ENCODE assay signal across 22 cellular contexts in genomic region chr3:108820586-108820985, GRCh38. TPM values are rescaled to one million over a fixed set of nuclear protein-coding genes. Genes with fewer than 3 reads are reported as not detected.
DNase-seq lines count a peak whose midpoint lies in the region; ATAC-seq and TF ChIP-seq lines count a peak whose summit lies in the region.
"Had no signal": no experiment of that assay in that cellular context is flagged by ENCODE, and none has a peak within 500 bp of the region (broad histone marks: within the 10 kb centered on the region; RNA-seq: fewer than 3 reads in every experiment).

No MANE protein-coding gene starts in this region.

- WGBS in testis, 2 donors: 87 to 95% methylated on average over 1 of the region's 1 CpG

- TF ChIP-seq POLR2A in testis (IDR thresholded peaks at IDR 0.05): no peak

- H3K36me3 ChIP-seq in naive thymus-derived CD4-positive, alpha-beta T cell (ENCODE audit: control insufficient read depth in 2 of 3, insufficient read depth in 3 of 3, low read length in 3 of 3): no peaks in the 10 kb centered on the region
- no peaks in the 10 kb centered on the region for H3K36me3 ChIP-seq in testis (ENCODE audit: low read depth, missing control alignments)
- H3K36me3 ChIP-seq: adrenal gland, heart left ventricle, neutrophil had no signal

- peaks cover under 1% of the 10 kb centered on the region for H3K9me3 Mint-ChIP-seq in activated T-cell treated with anti-CD3 and anti-CD28 coated beads, Interleukin-2, amount 50 U/mL, for 24 hours
- H3K9me3 Mint-ChIP-seq in naive thymus-derived CD4-positive, alpha-beta T cell: peaks cover 0 to 2% (median 0%) of the 10 kb centered on the region in 11 donors

- no peak for ATAC-seq in naive thymus-derived CD4-positive, alpha-beta T cell
- no peak for ATAC-seq in HG03457 (IDR thresholded peaks at IDR 0.05; ENCODE audit: unreplicated experiment)
- ATAC-seq: heart left ventricle, SK-N-SH treated with all-trans-retinoic acid at 6 μM for 48 hours had no signal

- intact Hi-C loops in naive thymus-derived CD4-positive, alpha-beta T cell (cut with micrococcal nuclease): loop anchor here (5.0 to 10.0 kb wide), 5 partner anchors 598 to 1298 kb away; partner anchors contain the start of genes BBX (in 2 of the 2) and IFT57 (in 2 of the 2)
- intact Hi-C loops in testis (cut with DNase I; ENCODE audit: low total_unique reads): no loop called here

- H3K27ac ChIP-seq in naive thymus-derived CD4-positive, alpha-beta T cell (ENCODE audit: low read depth, low read length): peak overlapping the region; percentile 78
- H3K27ac ChIP-seq in testis: no peak overlapping the region
- H3K27ac ChIP-seq: adrenal gland, neutrophil had no signal

- H3K36me3 Mint-ChIP-seq in activated T-cell treated with anti-CD3 and anti-CD28 coated beads, Interleukin-2, amount 50 U/mL, for 24 hours (ENCODE audit: low read depth): peaks cover 5% of the 10 kb centered on the region
- H3K36me3 Mint-ChIP-seq in naive thymus-derived CD4-positive, alpha-beta T cell: peaks cover 5 to 19% (median 6%) of the 10 kb centered on the region in 5 donors

- H3K27ac Mint-ChIP-seq in activated T-cell treated with anti-CD3 and anti-CD28 coated beads, Interleukin-2, amount 50 U/mL, for 24 hours: peak overlapping the region; percentile 83
- H3K27ac Mint-ChIP-seq in naive thymus-derived CD4-positive, alpha-beta T cell: peak overlapping the region; percentile 92 to 100 (median 93)

- no peak for TF ChIP-seq CTCF in testis (IDR thresholded peaks at IDR 0.05)

- no peak overlapping the region for H3K4me3 ChIP-seq in Jurkat, Clone E6-1 (ENCODE audit: low read length)
- H3K4me3 ChIP-seq in naive thymus-derived CD4-positive, alpha-beta T cell (ENCODE audit: low read length): peak overlapping the region; percentile 40
- H3K4me3 ChIP-seq in testis: no peak overlapping the region
- H3K4me3 ChIP-seq: adrenal gland, heart left ventricle had no signal

- CTCF ChIA-PET in naive thymus-derived CD4-positive, alpha-beta T cell (lab: Charles Lee): interaction anchor here (0.8 to 5.3 kb wide), 8 partner anchors 13 to 1494 kb away, joined by 3 to 42 read pairs (median 8); no protein-coding TSS in a partner anchor

- POLR2A ChIA-PET in naive thymus-derived CD4-positive, alpha-beta T cell (lab: Charles Lee): interaction anchor here (0.8 to 10.2 kb wide), 8 partner anchors 13 to 333 kb away, joined by 3 to 194 read pairs (median 5); partner anchors contain the start of genes CIP2A and DZIP3

- peaks cover 26 to 29% of the 10 kb centered on the region in 2 donors for H3K4me1 ChIP-seq in naive thymus-derived CD4-positive, alpha-beta T cell (ENCODE audit: control insufficient read depth in 2 of 2, insufficient read depth in 2 of 2, low read length in 2 of 2)
- H3K4me1 ChIP-seq in testis: no peaks in the 10 kb centered on the region
- H3K4me1 ChIP-seq: adrenal gland, heart left ventricle had no signal

- no peaks in the 10 kb centered on the region for H3K9me3 ChIP-seq in naive thymus-derived CD4-positive, alpha-beta T cell (ENCODE audit: control insufficient read depth in 2 of 3, low read length in 3 of 3)
- no peaks in the 10 kb centered on the region for H3K9me3 ChIP-seq in testis
- H3K9me3 ChIP-seq: adrenal gland, heart left ventricle, neutrophil had no signal

- H3K27me3 Mint-ChIP-seq in activated T-cell treated with anti-CD3 and anti-CD28 coated beads, Interleukin-2, amount 50 U/mL, for 24 hours: no peaks in the 10 kb centered on the region
- H3K27me3 Mint-ChIP-seq in naive thymus-derived CD4-positive, alpha-beta T cell: no peaks in the 10 kb centered on the region

- H3K4me1 Mint-ChIP-seq in activated T-cell treated with anti-CD3 and anti-CD28 coated beads, Interleukin-2, amount 50 U/mL, for 24 hours (ENCODE audit: low read depth): peaks cover 49% of the 10 kb centered on the region
- peaks cover 16 to 44% (median 31%) of the 10 kb centered on the region in 7 donors for H3K4me1 Mint-ChIP-seq in naive thymus-derived CD4-positive, alpha-beta T cell

- no peaks in the 10 kb centered on the region for H3K27me3 ChIP-seq in naive thymus-derived CD4-positive, alpha-beta T cell (ENCODE audit: control insufficient read depth in 2 of 2, insufficient read depth in 2 of 2, low read length in 2 of 2)
- no peaks in the 10 kb centered on the region for H3K27me3 ChIP-seq in testis
- H3K27me3 ChIP-seq: adrenal gland, heart left ventricle, neutrophil had no signal

- H3K4me3 Mint-ChIP-seq in activated T-cell treated with anti-CD3 and anti-CD28 coated beads, Interleukin-2, amount 50 U/mL, for 24 hours: peak overlapping the region; percentile 70
- H3K4me3 Mint-ChIP-seq in naive thymus-derived CD4-positive, alpha-beta T cell: peak overlapping the region; percentile 75 to 100 (median 89)

- DNase-seq in activated T-cell treated with anti-CD3 and anti-CD28 coated beads, Interleukin-2, amount 50 U/mL, for 24 hours: no peak
- DNase-seq in activated T-cell treated with anti-CD3 and anti-CD28 coated beads, Interleukin-2, amount 50 U/mL, for 1 hour: no peak
- peak; percentile 91 for DNase-seq in Jurkat, Clone E6-1 (ENCODE audit: low read depth, low spot score)
- DNase-seq in T-helper 22 cell (ENCODE audit: low read depth): peak; percentile 8
- DNase-seq in naive thymus-derived CD4-positive, alpha-beta T cell: no peak
- DNase-seq in testis: no peak
- DNase-seq in NCI-H187 treated with DMSO at 0.1 percent for 48 hours (lab: John Stamatoyannopoulos, UW): no peak
- DNase-seq: adrenal gland; caudate nucleus; effector CD4-positive, alpha-beta T cell; GDM1; heart left ventricle; islet precursor cell; mesendoderm; NCI-H1930; NCI-H524 treated with DMSO at 0.1 percent for 48 hours had no signal

RNA-seq across cellular contexts. Expression of gene TRAT1, which starts 2.0 kb away (rescaled TPM):
- polyA plus RNA-seq in Jurkat, Clone E6-1 (2012; ENCODE audit: insufficient read depth, insufficient read length): 27.6 TPM
- 100 to 1,000 TPM in 4 of 5 experiments, 10 to 100 TPM in 1; 85.5 to 166 (median 146) TPM for total RNA-seq in naive thymus-derived CD4-positive, alpha-beta T cell
- polyA plus RNA-seq in naive thymus-derived CD4-positive, alpha-beta T cell: 100 to 1,000 TPM; 205 to 326 TPM
- total RNA-seq in testis: under 1 TPM in 1 of 2 donors, not detected in 1; 0.25 TPM
- polyA plus RNA-seq in testis (ENCODE audit: insufficient read depth, low read depth, low replicate concordance): 0.84 TPM
- total RNA-seq: fibroblast of lung, renal cortical epithelial cell had no signal
- polyA plus RNA-seq: AG04450, fibroblast of lung had no signal

Comparison
In these comparisons a context has a peak if more than half of its experiments do, and no peak if none do; other contexts are left out.
1. DNase-seq: peak in Jurkat, Clone E6-1 (single experiment) and T-helper 22 cell (single experiment); none in activated T-cell treated with anti-CD3 and anti-CD28 coated beads, Interleukin-2, amount 50 U/mL, for 24 hours (single experiment), activated T-cell treated with anti-CD3 and anti-CD28 coated beads, Interleukin-2, amount 50 U/mL, for 1 hour (single experiment), naive thymus-derived CD4-positive, alpha-beta T cell (0 of 9), testis (single experiment) and NCI-H187 treated with DMSO at 0.1 percent for 48 hours (single experiment).
2. RNA of gene TRAT1, which starts 2.0 kb away (total RNA-seq): 85.5 to 166 TPM in naive thymus-derived CD4-positive, alpha-beta T cell; 0.25 TPM in testis; every median in the first group is over 10 times any median in the second.